ENCODE assay signal across 1 cellular context in the genomic region with DNA sequence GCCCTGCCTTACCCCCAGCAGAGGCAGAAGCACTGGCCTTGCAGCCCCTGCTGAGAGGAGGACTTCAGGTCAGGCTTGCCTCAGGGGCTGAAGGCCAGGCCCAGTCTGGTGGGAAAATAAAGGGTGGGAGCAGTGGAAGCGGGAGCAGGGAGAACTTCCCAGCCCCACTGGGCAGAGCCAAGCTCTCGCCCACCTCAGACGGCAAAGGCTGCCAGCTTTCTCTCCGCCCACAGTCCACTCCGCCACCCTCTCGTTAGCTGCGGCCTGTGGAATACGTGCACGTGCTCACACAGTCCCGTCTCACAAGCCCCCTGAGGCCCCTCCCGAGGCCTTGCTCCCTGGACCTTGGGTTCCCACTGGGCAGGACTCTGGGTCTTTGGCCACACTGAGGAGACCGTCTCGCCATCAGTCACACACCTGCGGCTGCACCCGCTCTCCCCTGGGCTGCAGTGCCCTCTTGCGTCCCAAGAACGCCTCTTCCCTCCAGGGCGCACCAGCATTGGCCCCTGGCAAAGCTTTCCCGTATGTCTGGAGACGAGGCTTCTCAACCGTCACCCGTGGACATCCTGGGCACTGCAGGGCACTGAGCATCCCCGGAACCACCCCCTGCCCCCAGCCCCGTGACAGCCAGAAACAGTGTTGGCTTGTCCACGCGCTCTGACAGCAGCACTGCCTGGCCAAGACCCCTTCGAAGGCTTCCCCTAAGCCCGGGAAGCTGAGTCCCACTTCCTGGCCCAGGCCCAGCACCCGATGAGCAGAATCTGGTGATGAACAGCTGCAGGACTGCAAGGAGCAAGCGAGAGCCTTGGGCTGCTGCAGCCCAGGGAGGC.
TF ChIP-seq lines count a peak whose summit lies in the region.

No MANE protein-coding gene starts in this region.

TF ChIP-seq in HepG2, 621 proteins besides CTCF, POLR2A, EP300 and RAD21 (continued from another document and continues in another):
- TF ChIP-seq IKZF4 (CRISPR knock-in tag; IDR thresholded peaks at IDR 0.05; ENCODE audit: borderline replicate concordance, low read depth, not compliant biosample characterization) (peak; percentile 66), ATF7 (IDR thresholded peaks at IDR 0.05) (no peak), ATF7 (CRISPR knock-in tag; IDR thresholded peaks at IDR 0.05) (no peak), NCOA2 (CRISPR knock-in tag; IDR thresholded peaks at IDR 0.05) (no peak), HNRNPL (IDR thresholded peaks at IDR 0.05; ENCODE audit: low read depth, low read length) (peak; percentile 98), ZNF597 (CRISPR knock-in tag; IDR thresholded peaks at IDR 0.05) (no peak), KLF6 (CRISPR knock-in tag; IDR thresholded peaks at IDR 0.05) (peak; percentile 63; the same call in 1 of the 2 replicates), ZSCAN25 (CRISPR knock-in tag; IDR thresholded peaks at IDR 0.05) (peak; percentile 85), NR2F6 (IDR thresholded peaks at IDR 0.05) (peak; percentile 62; the same call in 1 of the 2 replicates), NR2F6 (CRISPR knock-in tag; IDR thresholded peaks at IDR 0.05) (peak; percentile 54; the same call in 1 of the 2 replicates), ZNF788 (CRISPR knock-in tag; IDR thresholded peaks at IDR 0.05; ENCODE audit: borderline replicate concordance) (peak; percentile 91; the same call in 1 of the 2 replicates), ZBTB7B (CRISPR knock-in tag; IDR thresholded peaks at IDR 0.05) (peak; percentile 72; the same call in 1 of the 2 replicates), SP1 (IDR thresholded peaks at IDR 0.05) (no peak), SP1 (CRISPR knock-in tag; IDR thresholded peaks at IDR 0.05) (0 out of 2 replicates have a peak, but pooled peaks have one; percentile 7), ZNF274 (CRISPR knock-in tag; IDR thresholded peaks at IDR 0.05) (peak; percentile 50), PREB (CRISPR knock-in tag; IDR thresholded peaks at IDR 0.05) (no peak), NFYB (CRISPR knock-in tag; IDR thresholded peaks at IDR 0.05) (no peak), SOX13 (IDR thresholded peaks at IDR 0.05) (no peak), SOX13 (CRISPR knock-in tag; conservative IDR thresholded peaks at IDR 0.05 in 1 of 2, IDR thresholded peaks at IDR 0.05 in 1 of 2) (peak in 1 of 2 experiments; percentile 12; a peak in 1 of 4 replicates), BHLHE40 (IDR thresholded peaks at IDR 0.05; ENCODE audit: low read length) (peak; percentile 87), ZNF557 (CRISPR knock-in tag; IDR thresholded peaks at IDR 0.05) (peak; percentile 67; the same call in 1 of the 2 replicates), MTF1 (CRISPR knock-in tag; IDR thresholded peaks at IDR 0.05) (no peak), ZNF331 (CRISPR knock-in tag; IDR thresholded peaks at IDR 0.05) (peak; percentile 57; the same call in 1 of the 2 replicates), ZFP36 (IDR thresholded peaks at IDR 0.05; ENCODE audit: borderline replicate concordance, low read depth, low read length, partially characterized antibody) (no peak), MEIS2 (CRISPR knock-in tag; IDR thresholded peaks at IDR 0.05) (peak; percentile 32), ZNF17 (CRISPR knock-in tag; IDR thresholded peaks at IDR 0.05) (no peak), ZNF414 (CRISPR knock-in tag; IDR thresholded peaks at IDR 0.05) (peak; percentile 89; the same call in 1 of the 2 replicates), TOPORS (CRISPR knock-in tag; IDR thresholded peaks at IDR 0.05) (peak; percentile 70; the same call in 1 of the 2 replicates), SIN3B (IDR thresholded peaks at IDR 0.05; ENCODE audit: low read length) (no peak), TMF1 (CRISPR knock-in tag; IDR thresholded peaks at IDR 0.05; ENCODE audit: low read depth) (peak; percentile 79; the same call in 1 of the 2 replicates), RBAK (CRISPR knock-in tag; IDR thresholded peaks at IDR 0.05) (0 out of 2 replicates have a peak, but pooled peaks have one; percentile 51), BORCS8-MEF2B (CRISPR knock-in tag; IDR thresholded peaks at IDR 0.05) (peak; percentile 74), HINFP (CRISPR knock-in tag; IDR thresholded peaks at IDR 0.05; ENCODE audit: low read depth) (peak; percentile 85), SALL1 (CRISPR knock-in tag; IDR thresholded peaks at IDR 0.05) (peak; percentile 90), RAD51 (IDR thresholded peaks at IDR 0.05; ENCODE audit: borderline replicate concordance) (no peak), AHR (CRISPR knock-in tag; IDR thresholded peaks at IDR 0.05) (no peak; the same call in 1 of the 2 replicates), ZMYM2 (CRISPR knock-in tag; IDR thresholded peaks at IDR 0.05) (peak; percentile 94), PAWR (CRISPR knock-in tag; IDR thresholded peaks at IDR 0.05; ENCODE audit: borderline replicate concordance) (0 out of 2 replicates have a peak, but pooled peaks have one; percentile 60), KDM3A (CRISPR knock-in tag; IDR thresholded peaks at IDR 0.05; ENCODE audit: low read depth) (peak; percentile 97), NAIF1 (CRISPR knock-in tag; IDR thresholded peaks at IDR 0.05; ENCODE audit: borderline replicate concordance) (no peak), NFIC (IDR thresholded peaks at IDR 0.05; ENCODE audit: low read length) (no peak)
- TF ChIP-seq, protein P1, sequence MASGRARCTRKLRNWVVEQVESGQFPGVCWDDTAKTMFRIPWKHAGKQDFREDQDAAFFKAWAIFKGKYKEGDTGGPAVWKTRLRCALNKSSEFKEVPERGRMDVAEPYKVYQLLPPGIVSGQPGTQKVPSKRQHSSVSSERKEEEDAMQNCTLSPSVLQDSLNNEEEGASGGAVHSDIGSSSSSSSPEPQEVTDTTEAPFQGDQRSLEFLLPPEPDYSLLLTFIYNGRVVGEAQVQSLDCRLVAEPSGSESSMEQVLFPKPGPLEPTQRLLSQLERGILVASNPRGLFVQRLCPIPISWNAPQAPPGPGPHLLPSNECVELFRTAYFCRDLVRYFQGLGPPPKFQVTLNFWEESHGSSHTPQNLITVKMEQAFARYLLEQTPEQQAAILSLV (CRISPR knock-in tag; IDR thresholded peaks at IDR 0.05; ENCODE audit: borderline replicate concordance), result no peak
- TF ChIP-seq, protein P2, sequence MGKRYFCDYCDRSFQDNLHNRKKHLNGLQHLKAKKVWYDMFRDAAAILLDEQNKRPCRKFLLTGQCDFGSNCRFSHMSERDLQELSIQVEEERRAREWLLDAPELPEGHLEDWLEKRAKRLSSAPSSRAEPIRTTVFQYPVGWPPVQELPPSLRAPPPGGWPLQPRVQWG (CRISPR knock-in tag; IDR thresholded peaks at IDR 0.05; ENCODE audit: borderline replicate concordance, low read depth), result no peak
- TF ChIP-seq, protein P3, sequence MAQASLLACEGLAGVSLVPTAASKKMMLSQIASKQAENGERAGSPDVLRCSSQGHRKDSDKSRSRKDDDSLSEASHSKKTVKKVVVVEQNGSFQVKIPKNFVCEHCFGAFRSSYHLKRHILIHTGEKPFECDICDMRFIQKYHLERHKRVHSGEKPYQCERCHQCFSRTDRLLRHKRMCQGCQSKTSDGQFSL (CRISPR knock-in tag; IDR thresholded peaks at IDR 0.05), result no peak
- TF ChIP-seq, protein P4, sequence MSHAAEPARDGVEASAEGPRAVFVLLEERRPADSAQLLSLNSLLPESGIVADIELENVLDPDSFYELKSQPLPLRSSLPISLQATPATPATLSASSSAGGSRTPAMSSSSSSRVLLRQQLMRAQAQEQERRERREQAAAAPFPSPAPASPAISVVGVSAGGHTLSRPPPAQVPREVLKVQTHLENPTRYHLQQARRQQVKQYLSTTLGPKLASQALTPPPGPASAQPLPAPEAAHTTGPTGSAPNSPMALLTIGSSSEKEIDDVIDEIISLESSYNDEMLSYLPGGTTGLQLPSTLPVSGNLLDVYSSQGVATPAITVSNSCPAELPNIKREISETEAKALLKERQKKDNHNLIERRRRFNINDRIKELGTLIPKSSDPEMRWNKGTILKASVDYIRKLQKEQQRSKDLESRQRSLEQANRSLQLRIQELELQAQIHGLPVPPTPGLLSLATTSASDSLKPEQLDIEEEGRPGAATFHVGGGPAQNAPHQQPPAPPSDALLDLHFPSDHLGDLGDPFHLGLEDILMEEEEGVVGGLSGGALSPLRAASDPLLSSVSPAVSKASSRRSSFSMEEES (CRISPR knock-in tag; IDR thresholded peaks at IDR 0.05), result peak; percentile 63; the same call in 1 of the 2 replicates
- TF ChIP-seq, protein P5, sequence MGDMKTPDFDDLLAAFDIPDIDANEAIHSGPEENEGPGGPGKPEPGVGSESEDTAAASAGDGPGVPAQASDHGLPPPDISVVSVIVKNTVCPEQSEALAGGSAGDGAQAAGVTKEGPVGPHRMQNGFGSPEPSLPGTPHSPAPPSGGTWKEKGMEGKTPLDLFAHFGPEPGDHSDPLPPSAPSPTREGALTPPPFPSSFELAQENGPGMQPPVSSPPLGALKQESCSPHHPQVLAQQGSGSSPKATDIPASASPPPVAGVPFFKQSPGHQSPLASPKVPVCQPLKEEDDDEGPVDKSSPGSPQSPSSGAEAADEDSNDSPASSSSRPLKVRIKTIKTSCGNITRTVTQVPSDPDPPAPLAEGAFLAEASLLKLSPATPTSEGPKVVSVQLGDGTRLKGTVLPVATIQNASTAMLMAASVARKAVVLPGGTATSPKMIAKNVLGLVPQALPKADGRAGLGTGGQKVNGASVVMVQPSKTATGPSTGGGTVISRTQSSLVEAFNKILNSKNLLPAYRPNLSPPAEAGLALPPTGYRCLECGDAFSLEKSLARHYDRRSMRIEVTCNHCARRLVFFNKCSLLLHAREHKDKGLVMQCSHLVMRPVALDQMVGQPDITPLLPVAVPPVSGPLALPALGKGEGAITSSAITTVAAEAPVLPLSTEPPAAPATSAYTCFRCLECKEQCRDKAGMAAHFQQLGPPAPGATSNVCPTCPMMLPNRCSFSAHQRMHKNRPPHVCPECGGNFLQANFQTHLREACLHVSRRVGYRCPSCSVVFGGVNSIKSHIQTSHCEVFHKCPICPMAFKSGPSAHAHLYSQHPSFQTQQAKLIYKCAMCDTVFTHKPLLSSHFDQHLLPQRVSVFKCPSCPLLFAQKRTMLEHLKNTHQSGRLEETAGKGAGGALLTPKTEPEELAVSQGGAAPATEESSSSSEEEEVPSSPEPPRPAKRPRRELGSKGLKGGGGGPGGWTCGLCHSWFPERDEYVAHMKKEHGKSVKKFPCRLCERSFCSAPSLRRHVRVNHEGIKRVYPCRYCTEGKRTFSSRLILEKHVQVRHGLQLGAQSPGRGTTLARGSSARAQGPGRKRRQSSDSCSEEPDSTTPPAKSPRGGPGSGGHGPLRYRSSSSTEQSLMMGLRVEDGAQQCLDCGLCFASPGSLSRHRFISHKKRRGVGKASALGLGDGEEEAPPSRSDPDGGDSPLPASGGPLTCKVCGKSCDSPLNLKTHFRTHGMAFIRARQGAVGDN (CRISPR knock-in tag; IDR thresholded peaks at IDR 0.05), result peak; percentile 99
- TF ChIP-seq, protein P6, sequence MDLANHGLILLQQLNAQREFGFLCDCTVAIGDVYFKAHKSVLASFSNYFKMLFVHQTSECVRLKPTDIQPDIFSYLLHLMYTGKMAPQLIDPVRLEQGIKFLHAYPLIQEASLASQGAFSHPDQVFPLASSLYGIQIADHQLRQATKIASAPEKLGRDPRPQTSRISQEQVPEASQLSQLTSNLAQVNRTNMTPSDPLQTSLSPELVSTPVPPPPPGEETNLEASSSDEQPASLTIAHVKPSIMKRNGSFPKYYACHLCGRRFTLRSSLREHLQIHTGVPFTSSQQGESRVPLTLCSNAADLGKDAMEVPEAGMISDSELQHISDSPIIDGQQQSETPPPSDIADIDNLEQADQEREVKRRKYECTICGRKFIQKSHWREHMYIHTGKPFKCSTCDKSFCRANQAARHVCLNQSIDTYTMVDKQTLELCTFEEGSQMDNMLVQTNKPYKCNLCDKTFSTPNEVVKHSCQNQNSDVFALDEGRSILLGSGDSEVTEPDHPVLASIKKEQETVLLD (CRISPR knock-in tag; IDR thresholded peaks at IDR 0.05; ENCODE audit: low read depth), result no peak
